1 cellular context compared by ENCODE assay signal in the genomic region with DNA sequence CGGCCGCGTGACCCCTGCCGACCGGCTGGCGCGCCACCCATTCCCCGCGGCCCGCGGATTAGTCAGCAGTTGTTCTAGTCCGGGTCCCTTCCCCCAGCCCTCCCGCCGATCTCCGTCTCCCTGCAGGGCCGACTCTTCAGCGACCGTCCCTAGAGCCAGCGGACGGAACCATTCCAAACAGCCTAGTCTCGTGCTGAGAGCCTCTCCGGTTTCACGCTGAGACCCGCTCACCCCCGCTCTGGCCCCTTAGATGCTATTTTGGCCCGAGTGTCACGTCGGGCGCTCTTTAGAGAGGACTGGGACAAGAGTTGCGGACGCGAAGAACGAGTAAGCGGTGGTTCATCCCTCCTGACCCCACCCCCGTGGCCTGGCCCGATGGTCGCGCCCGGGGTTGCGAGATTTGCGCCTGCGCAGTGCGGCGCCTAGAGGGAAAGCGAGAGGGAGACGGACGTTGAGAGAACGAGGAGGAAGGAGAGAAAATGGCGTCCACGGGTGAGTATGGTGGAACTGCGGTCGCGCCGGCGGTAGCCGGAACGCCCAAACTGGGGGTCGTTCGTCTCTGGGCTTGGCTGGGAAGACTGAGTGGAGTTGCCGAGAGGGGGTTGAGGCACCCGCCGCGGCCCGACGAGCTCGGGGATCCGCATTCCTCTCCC.
TF ChIP-seq lines count a peak whose summit lies in the region.

A gene with protein sequence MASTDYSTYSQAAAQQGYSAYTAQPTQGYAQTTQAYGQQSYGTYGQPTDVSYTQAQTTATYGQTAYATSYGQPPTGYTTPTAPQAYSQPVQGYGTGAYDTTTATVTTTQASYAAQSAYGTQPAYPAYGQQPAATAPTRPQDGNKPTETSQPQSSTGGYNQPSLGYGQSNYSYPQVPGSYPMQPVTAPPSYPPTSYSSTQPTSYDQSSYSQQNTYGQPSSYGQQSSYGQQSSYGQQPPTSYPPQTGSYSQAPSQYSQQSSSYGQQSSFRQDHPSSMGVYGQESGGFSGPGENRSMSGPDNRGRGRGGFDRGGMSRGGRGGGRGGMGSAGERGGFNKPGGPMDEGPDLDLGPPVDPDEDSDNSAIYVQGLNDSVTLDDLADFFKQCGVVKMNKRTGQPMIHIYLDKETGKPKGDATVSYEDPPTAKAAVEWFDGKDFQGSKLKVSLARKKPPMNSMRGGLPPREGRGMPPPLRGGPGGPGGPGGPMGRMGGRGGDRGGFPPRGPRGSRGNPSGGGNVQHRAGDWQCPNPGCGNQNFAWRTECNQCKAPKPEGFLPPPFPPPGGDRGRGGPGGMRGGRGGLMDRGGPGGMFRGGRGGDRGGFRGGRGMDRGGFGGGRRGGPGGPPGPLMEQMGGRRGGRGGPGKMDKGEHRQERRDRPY (plus strand): TSS at position 411 of the 653 bp plus-strand sequence. CDS start 69 bp downstream, at position 480.
A gene (minus strand): TSS at position 124 of the 653 bp plus-strand sequence. CDS start 2,355 bp downstream, outside the sequence.

TF ChIP-seq in HEK293, 187 proteins besides CTCF, POLR2A, EP300 and RAD21 (continued from another document and continues in another):
- TF ChIP-seq ZNF654 (tag by site-specific recombination; IDR thresholded peaks at IDR 0.05; ENCODE audit: low read depth): no peak
- no peak for TF ChIP-seq ZNF248 (tag by site-specific recombination; IDR thresholded peaks at IDR 0.05)
- TF ChIP-seq YY2 (tag by site-specific recombination; IDR thresholded peaks at IDR 0.05): peak; percentile 92
- TF ChIP-seq, protein P1, sequence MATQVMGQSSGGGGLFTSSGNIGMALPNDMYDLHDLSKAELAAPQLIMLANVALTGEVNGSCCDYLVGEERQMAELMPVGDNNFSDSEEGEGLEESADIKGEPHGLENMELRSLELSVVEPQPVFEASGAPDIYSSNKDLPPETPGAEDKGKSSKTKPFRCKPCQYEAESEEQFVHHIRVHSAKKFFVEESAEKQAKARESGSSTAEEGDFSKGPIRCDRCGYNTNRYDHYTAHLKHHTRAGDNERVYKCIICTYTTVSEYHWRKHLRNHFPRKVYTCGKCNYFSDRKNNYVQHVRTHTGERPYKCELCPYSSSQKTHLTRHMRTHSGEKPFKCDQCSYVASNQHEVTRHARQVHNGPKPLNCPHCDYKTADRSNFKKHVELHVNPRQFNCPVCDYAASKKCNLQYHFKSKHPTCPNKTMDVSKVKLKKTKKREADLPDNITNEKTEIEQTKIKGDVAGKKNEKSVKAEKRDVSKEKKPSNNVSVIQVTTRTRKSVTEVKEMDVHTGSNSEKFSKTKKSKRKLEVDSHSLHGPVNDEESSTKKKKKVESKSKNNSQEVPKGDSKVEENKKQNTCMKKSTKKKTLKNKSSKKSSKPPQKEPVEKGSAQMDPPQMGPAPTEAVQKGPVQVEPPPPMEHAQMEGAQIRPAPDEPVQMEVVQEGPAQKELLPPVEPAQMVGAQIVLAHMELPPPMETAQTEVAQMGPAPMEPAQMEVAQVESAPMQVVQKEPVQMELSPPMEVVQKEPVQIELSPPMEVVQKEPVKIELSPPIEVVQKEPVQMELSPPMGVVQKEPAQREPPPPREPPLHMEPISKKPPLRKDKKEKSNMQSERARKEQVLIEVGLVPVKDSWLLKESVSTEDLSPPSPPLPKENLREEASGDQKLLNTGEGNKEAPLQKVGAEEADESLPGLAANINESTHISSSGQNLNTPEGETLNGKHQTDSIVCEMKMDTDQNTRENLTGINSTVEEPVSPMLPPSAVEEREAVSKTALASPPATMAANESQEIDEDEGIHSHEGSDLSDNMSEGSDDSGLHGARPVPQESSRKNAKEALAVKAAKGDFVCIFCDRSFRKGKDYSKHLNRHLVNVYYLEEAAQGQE (tag by site-specific recombination; IDR thresholded peaks at IDR 0.05): no peak
- no peak for TF ChIP-seq ZNF16 (tag by site-specific recombination; IDR thresholded peaks at IDR 0.05; ENCODE audit: low read depth)
- TF ChIP-seq HOXD13 (CRISPR knock-in tag; IDR thresholded peaks at IDR 0.05; ENCODE audit: borderline replicate concordance): no peak
- no peak for TF ChIP-seq ZNF624 (tag by site-specific recombination; IDR thresholded peaks at IDR 0.05)
- no peak for TF ChIP-seq ZNF350 (tag by site-specific recombination; IDR thresholded peaks at IDR 0.05)
- TF ChIP-seq, protein P2, sequence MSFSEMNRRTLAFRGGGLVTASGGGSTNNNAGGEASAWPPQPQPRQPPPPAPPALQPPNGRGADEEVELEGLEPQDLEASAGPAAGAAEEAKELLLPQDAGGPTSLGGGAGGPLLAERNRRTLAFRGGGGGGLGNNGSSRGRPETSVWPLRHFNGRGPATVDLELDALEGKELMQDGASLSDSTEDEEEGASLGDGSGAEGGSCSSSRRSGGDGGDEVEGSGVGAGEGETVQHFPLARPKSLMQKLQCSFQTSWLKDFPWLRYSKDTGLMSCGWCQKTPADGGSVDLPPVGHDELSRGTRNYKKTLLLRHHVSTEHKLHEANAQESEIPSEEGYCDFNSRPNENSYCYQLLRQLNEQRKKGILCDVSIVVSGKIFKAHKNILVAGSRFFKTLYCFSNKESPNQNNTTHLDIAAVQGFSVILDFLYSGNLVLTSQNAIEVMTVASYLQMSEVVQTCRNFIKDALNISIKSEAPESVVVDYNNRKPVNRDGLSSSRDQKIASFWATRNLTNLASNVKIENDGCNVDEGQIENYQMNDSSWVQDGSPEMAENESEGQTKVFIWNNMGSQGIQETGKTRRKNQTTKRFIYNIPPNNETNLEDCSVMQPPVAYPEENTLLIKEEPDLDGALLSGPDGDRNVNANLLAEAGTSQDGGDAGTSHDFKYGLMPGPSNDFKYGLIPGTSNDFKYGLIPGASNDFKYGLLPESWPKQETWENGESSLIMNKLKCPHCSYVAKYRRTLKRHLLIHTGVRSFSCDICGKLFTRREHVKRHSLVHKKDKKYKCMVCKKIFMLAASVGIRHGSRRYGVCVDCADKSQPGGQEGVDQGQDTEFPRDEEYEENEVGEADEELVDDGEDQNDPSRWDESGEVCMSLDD (tag by site-specific recombination; IDR thresholded peaks at IDR 0.05): peak; percentile 13; the same call in 1 of the 2 replicates
- no peak for TF ChIP-seq ZNF555 (tag by site-specific recombination; conservative IDR thresholded peaks at IDR 0.05)
- no peak for TF ChIP-seq SETDB1 (IDR thresholded peaks at IDR 0.05; ENCODE audit: insufficient read length, low read length)
- no peak for TF ChIP-seq ZNF214 (tag by site-specific recombination; IDR thresholded peaks at IDR 0.05; ENCODE audit: borderline replicate concordance)
- peak; percentile 80; the same call in 1 of the 2 replicates for TF ChIP-seq ZNF629 (tag by site-specific recombination; IDR thresholded peaks at IDR 0.05)
- no peak for TF ChIP-seq ZNF221 (tag by site-specific recombination; IDR thresholded peaks at IDR 0.05; ENCODE audit: borderline replicate concordance)
- TF ChIP-seq, protein P3, sequence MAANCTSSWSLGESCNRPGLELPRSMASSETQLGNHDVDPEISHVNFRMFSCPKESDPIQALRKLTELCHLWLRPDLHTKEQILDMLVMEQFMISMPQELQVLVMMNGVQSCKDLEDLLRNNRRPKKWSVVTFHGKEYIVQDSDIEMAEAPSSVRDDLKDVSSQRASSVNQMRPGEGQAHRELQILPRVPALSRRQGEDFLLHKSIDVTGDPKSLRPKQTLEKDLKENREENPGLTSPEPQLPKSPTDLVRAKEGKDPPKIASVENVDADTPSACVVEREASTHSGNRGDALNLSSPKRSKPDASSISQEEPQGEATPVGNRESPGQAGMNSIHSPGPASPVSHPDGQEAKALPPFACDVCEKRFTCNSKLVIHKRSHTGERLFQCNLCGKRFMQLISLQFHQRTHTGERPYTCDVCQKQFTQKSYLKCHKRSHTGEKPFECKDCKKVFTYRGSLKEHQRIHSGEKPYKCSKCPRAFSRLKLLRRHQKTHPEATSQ (tag by site-specific recombination; IDR thresholded peaks at IDR 0.05): 0 out of 2 replicates have a peak, but pooled peaks have one; percentile 76
- TF ChIP-seq, protein P4, sequence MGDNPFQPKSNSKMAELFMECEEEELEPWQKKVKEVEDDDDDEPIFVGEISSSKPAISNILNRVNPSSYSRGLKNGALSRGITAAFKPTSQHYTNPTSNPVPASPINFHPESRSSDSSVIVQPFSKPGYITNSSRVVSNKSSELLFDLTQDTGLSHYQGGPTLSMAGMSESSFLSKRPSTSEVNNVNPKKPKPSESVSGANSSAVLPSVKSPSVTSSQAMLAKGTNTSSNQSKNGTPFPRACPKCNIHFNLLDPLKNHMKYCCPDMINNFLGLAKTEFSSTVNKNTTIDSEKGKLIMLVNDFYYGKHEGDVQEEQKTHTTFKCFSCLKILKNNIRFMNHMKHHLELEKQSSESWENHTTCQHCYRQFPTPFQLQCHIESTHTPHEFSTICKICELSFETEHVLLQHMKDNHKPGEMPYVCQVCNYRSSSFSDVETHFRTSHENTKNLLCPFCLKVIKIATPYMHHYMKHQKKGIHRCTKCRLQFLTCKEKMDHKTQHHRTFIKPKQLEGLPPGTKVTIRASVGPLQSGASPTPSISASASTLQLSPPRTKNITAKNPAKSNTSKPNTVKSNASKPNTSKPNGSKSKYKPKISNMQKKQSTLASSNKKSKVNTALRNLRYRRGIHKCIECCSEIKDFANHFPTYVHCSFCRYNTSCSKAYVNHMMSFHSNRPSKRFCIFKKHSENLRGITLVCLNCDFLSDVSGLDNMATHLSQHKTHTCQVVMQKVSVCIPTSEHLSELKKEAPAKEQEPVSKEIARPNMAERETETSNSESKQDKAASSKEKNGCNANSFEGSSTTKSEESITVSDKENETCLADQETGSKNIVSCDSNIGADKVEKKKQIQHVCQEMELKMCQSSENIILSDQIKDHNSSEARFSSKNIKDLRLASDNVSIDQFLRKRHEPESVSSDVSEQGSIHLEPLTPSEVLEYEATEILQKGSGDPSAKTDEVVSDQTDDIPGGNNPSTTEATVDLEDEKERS (tag by site-specific recombination; IDR thresholded peaks at IDR 0.05): peak; percentile 74; the same call in 1 of the 2 replicates
- no peak for TF ChIP-seq ZNF404 (tag by site-specific recombination; IDR thresholded peaks at IDR 0.05)
- TF ChIP-seq, protein P5, sequence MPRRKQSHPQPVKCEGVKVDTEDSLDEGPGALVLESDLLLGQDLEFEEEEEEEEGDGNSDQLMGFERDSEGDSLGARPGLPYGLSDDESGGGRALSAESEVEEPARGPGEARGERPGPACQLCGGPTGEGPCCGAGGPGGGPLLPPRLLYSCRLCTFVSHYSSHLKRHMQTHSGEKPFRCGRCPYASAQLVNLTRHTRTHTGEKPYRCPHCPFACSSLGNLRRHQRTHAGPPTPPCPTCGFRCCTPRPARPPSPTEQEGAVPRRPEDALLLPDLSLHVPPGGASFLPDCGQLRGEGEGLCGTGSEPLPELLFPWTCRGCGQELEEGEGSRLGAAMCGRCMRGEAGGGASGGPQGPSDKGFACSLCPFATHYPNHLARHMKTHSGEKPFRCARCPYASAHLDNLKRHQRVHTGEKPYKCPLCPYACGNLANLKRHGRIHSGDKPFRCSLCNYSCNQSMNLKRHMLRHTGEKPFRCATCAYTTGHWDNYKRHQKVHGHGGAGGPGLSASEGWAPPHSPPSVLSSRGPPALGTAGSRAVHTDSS (tag by site-specific recombination; IDR thresholded peaks at IDR 0.05): peak; percentile 68
- TF ChIP-seq ZNF426 (tag by site-specific recombination; IDR thresholded peaks at IDR 0.05): no peak
- no peak for TF ChIP-seq PRDM1 (tag by site-specific recombination; IDR thresholded peaks at IDR 0.05)
- TF ChIP-seq ZNF677 (tag by site-specific recombination; IDR thresholded peaks at IDR 0.05): no peak
- TF ChIP-seq HOXA7 (CRISPR knock-in tag; IDR thresholded peaks at IDR 0.05; ENCODE audit: borderline replicate concordance): no peak
- no peak for TF ChIP-seq ZNF114 (tag by site-specific recombination; IDR thresholded peaks at IDR 0.05)
- peak; percentile 62 for TF ChIP-seq ZNF394 (tag by site-specific recombination; IDR thresholded peaks at IDR 0.05; ENCODE audit: borderline replicate concordance)
- no peak for TF ChIP-seq ZNF701 (tag by site-specific recombination; IDR thresholded peaks at IDR 0.05)
- TF ChIP-seq REPIN1 (tag by site-specific recombination; IDR thresholded peaks at IDR 0.05; ENCODE audit: low read depth): peak; percentile 80; the same call in 1 of the 2 replicates
- TF ChIP-seq YY1 (tag by site-specific recombination; IDR thresholded peaks at IDR 0.05): peak; percentile 95
- TF ChIP-seq ZNF626 (tag by site-specific recombination; IDR thresholded peaks at IDR 0.05): no peak
- TF ChIP-seq ZNF776 (tag by site-specific recombination; IDR thresholded peaks at IDR 0.05; ENCODE audit: borderline replicate concordance): no peak
- TF ChIP-seq ZNF23 (tag by site-specific recombination; IDR thresholded peaks at IDR 0.05; ENCODE audit: borderline replicate concordance): no peak
- TF ChIP-seq SALL2 (tag by site-specific recombination; IDR thresholded peaks at IDR 0.05; ENCODE audit: borderline replicate concordance): no peak
- TF ChIP-seq KLF9 (tag by site-specific recombination; IDR thresholded peaks at IDR 0.05; ENCODE audit: low read depth): peak; percentile 30
- peak; percentile 19; the same call in 1 of the 2 replicates for TF ChIP-seq ZNF558 (tag by site-specific recombination; IDR thresholded peaks at IDR 0.05)
- peak; percentile 56; the same call in 1 of the 2 replicates for TF ChIP-seq ZNF10 (tag by site-specific recombination; IDR thresholded peaks at IDR 0.05)
- no peak; the same call in none of the 2 replicates for TF ChIP-seq ZNF660 (tag by site-specific recombination; IDR thresholded peaks at IDR 0.05)
- TF ChIP-seq, protein P6, sequence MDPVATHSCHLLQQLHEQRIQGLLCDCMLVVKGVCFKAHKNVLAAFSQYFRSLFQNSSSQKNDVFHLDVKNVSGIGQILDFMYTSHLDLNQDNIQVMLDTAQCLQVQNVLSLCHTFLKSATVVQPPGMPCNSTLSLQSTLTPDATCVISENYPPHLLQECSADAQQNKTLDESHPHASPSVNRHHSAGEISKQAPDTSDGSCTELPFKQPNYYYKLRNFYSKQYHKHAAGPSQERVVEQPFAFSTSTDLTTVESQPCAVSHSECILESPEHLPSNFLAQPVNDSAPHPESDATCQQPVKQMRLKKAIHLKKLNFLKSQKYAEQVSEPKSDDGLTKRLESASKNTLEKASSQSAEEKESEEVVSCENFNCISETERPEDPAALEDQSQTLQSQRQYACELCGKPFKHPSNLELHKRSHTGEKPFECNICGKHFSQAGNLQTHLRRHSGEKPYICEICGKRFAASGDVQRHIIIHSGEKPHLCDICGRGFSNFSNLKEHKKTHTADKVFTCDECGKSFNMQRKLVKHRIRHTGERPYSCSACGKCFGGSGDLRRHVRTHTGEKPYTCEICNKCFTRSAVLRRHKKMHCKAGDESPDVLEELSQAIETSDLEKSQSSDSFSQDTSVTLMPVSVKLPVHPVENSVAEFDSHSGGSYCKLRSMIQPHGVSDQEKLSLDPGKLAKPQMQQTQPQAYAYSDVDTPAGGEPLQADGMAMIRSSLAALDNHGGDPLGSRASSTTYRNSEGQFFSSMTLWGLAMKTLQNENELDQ (tag by site-specific recombination; IDR thresholded peaks at IDR 0.05; ENCODE audit: low read depth): no peak
- TF ChIP-seq ZNF266 (tag by site-specific recombination; IDR thresholded peaks at IDR 0.05; ENCODE audit: low read depth): no peak
- TF ChIP-seq ZNF76 (tag by site-specific recombination; IDR thresholded peaks at IDR 0.05; ENCODE audit: borderline replicate concordance, low read depth): peak; percentile 60
- no peak for TF ChIP-seq ZNF48 (tag by site-specific recombination; IDR thresholded peaks at IDR 0.05)
- TF ChIP-seq ZNF341 (tag by site-specific recombination; IDR thresholded peaks at IDR 0.05; ENCODE audit: low read depth): 0 out of 2 replicates have a peak, but pooled peaks have one; percentile 36
- 0 out of 2 replicates have a peak, but pooled peaks have one; percentile 71 for TF ChIP-seq ZNF785 (tag by site-specific recombination; IDR thresholded peaks at IDR 0.05)
- TF ChIP-seq ZNF366 (tag by site-specific recombination; conservative IDR thresholded peaks at IDR 0.05): peak; percentile 90
